ENCODE assay signal across 1 cellular context in genomic region chr4:10063544-10064300, GRCh38.
A peak's percentile ranks its signal among the peaks of the same experiment; 100 is the strongest.
TF ChIP-seq lines count a peak whose summit lies in the region.

No MANE protein-coding gene starts in this region.

TF ChIP-seq in HepG2, 621 proteins besides CTCF, POLR2A, EP300 and RAD21 (continued from another document and continues in another):
- TF ChIP-seq HNF1B (CRISPR knock-in tag; IDR thresholded peaks at IDR 0.05) (0 out of 2 replicates have a peak, but pooled peaks have one; percentile 52), ZNF501 (CRISPR knock-in tag; IDR thresholded peaks at IDR 0.05) (peak; percentile 55; the same call in 1 of the 2 replicates), NONO (IDR thresholded peaks at IDR 0.05) (no peak), NONO (CRISPR knock-in tag; conservative IDR thresholded peaks at IDR 0.05) (peak; percentile 50; the same call in 1 of the 2 replicates), TSC22D2 (CRISPR knock-in tag; IDR thresholded peaks at IDR 0.05; ENCODE audit: borderline replicate concordance) (no peak), SOX6 (IDR thresholded peaks at IDR 0.05) (no peak), SOX6 (CRISPR knock-in tag; IDR thresholded peaks at IDR 0.05) (peak; percentile 43; the same call in 1 of the 2 replicates), GMEB1 (CRISPR knock-in tag; IDR thresholded peaks at IDR 0.05; ENCODE audit: borderline replicate concordance) (peak; percentile 34; the same call in 1 of the 2 replicates), RFXANK (CRISPR knock-in tag; IDR thresholded peaks at IDR 0.05) (no peak), IRF2 (CRISPR knock-in tag; IDR thresholded peaks at IDR 0.05) (0 out of 2 replicates have a peak, but pooled peaks have one; percentile 49), ATF3 (CRISPR knock-in tag; IDR thresholded peaks at IDR 0.05) (peak; percentile 59), ZKSCAN8 (CRISPR knock-in tag; IDR thresholded peaks at IDR 0.05; ENCODE audit: borderline replicate concordance) (0 out of 2 replicates have a peak, but pooled peaks have one; percentile 22), NRL (CRISPR knock-in tag; IDR thresholded peaks at IDR 0.05; ENCODE audit: borderline replicate concordance) (no peak), ZNF616 (CRISPR knock-in tag; IDR thresholded peaks at IDR 0.05; ENCODE audit: low read depth) (no peak), ZNF274 (CRISPR knock-in tag; IDR thresholded peaks at IDR 0.05) (0 out of 2 replicates have a peak, but pooled peaks have one; percentile 63), FOSL1 (CRISPR knock-in tag; IDR thresholded peaks at IDR 0.05; ENCODE audit: borderline replicate concordance) (peak; percentile 57; the same call in 1 of the 2 replicates), BRCA1 (CRISPR knock-in tag; IDR thresholded peaks at IDR 0.05) (0 out of 2 replicates have a peak, but pooled peaks have one; percentile 50), STAG1 (CRISPR knock-in tag; IDR thresholded peaks at IDR 0.05) (peak; percentile 99), ZBTB33 (CRISPR knock-in tag; IDR thresholded peaks at IDR 0.05) (peak; percentile 98), ZBTB4 (CRISPR knock-in tag; IDR thresholded peaks at IDR 0.05; ENCODE audit: borderline replicate concordance) (peak; percentile 59; the same call in 1 of the 2 replicates), KDM2A (CRISPR knock-in tag; IDR thresholded peaks at IDR 0.05; ENCODE audit: borderline replicate concordance, low read depth) (0 out of 2 replicates have a peak, but pooled peaks have one; percentile 33), HOXA3 (CRISPR knock-in tag; IDR thresholded peaks at IDR 0.05) (0 out of 2 replicates have a peak, but pooled peaks have one; percentile 43), ZNF547 (CRISPR knock-in tag; IDR thresholded peaks at IDR 0.05) (0 out of 2 replicates have a peak, but pooled peaks have one; percentile 30), MAFF (IDR thresholded peaks at IDR 0.05; ENCODE audit: low read depth, low read length) (peak; percentile 76; the same call in 1 of the 2 replicates), GATAD1 (CRISPR knock-in tag; IDR thresholded peaks at IDR 0.05) (0 out of 2 replicates have a peak, but pooled peaks have one; percentile 16), MXD1 (CRISPR knock-in tag; IDR thresholded peaks at IDR 0.05) (no peak), NFE2L2 (IDR thresholded peaks at IDR 0.05; ENCODE audit: low read length) (no peak), TBX2 (CRISPR knock-in tag; IDR thresholded peaks at IDR 0.05; ENCODE audit: borderline replicate concordance) (peak; percentile 46; the same call in 1 of the 2 replicates), ZBTB40 (IDR thresholded peaks at IDR 0.05) (no peak), ZBTB40 (CRISPR knock-in tag; IDR thresholded peaks at IDR 0.05) (no peak), PATZ1 (CRISPR knock-in tag; IDR thresholded peaks at IDR 0.05) (no peak)
